ENCODE assay signal across 2 cellular contexts in the genomic region with DNA sequence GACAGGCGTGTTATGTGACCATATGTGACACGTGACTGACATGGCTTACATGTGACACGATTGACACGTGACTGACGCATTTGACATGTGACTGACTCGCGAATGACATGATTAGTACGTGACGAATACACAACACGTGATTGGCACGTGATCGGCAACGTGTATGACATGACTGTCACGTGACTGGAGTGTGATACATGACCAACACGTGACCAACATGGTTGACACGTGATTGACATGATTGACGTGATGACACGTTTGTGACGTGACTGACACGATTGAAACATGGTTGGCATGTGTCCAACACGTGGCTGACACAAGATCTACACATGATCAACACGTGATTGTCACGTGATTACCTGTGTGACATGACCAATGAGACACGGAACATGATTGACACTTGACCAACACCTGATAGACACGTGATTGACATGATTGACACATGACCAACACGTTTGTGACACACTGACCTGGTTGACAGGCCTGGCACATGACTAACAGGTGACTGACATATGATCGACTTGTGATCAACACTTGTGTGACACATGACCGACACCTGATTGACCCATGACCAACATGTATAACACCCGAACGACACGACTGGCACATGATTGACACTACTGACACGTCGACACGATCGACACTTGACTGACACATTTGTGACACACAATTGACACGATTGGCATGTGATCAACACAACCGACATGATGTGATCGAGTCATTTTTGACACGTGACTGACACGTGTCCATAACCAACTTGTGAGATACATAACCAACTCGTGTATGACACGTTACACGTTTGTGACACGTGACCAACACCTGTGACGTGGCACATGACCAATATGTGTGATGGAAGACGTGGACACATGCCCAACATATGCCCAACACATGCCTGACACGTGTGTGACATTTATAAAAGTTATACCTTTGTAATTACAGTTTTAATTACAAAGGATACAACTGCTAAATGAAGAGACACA.
A peak's percentile ranks its signal among the peaks of the same experiment; 100 is the strongest.
TF ChIP-seq lines count a peak whose summit lies in the region.

No MANE protein-coding gene starts in this region.

TF ChIP-seq in IMR-90, 13 proteins besides CTCF, POLR2A, EP300 and RAD21:
- TF ChIP-seq RCOR1 (IDR thresholded peaks at IDR 0.05; ENCODE audit: insufficient replicate concordance, low read length) (no peak), MAFK (IDR thresholded peaks at IDR 0.05; ENCODE audit: low read depth, low read length) (no peak), SMC3 (IDR thresholded peaks at IDR 0.05; ENCODE audit: low read depth, low read length) (no peak), RFX5 (IDR thresholded peaks at IDR 0.05; ENCODE audit: low read depth, low read length) (no peak), CEBPB (IDR thresholded peaks at IDR 0.05; ENCODE audit: low read depth, low read length) (no peak), MAZ (IDR thresholded peaks at IDR 0.05; ENCODE audit: borderline replicate concordance, low read depth, low read length) (no peak), MXI1 (IDR thresholded peaks at IDR 0.05; ENCODE audit: borderline replicate concordance, low read depth, low read length) (no peak), FOS (IDR thresholded peaks at IDR 0.05; ENCODE audit: low read depth, low read length) (no peak), CHD1 (IDR thresholded peaks at IDR 0.05; ENCODE audit: low read depth, low read length) (no peak), NFE2L2 (IDR thresholded peaks at IDR 0.05; ENCODE audit: low read depth, low read length) (no peak), BHLHE40 (IDR thresholded peaks at IDR 0.05; ENCODE audit: low read depth, low read length) (no peak)
- TF ChIP-seq, protein P1, sequence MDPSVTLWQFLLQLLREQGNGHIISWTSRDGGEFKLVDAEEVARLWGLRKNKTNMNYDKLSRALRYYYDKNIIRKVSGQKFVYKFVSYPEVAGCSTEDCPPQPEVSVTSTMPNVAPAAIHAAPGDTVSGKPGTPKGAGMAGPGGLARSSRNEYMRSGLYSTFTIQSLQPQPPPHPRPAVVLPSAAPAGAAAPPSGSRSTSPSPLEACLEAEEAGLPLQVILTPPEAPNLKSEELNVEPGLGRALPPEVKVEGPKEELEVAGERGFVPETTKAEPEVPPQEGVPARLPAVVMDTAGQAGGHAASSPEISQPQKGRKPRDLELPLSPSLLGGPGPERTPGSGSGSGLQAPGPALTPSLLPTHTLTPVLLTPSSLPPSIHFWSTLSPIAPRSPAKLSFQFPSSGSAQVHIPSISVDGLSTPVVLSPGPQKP (IDR thresholded peaks at IDR 0.05; ENCODE audit: borderline replicate concordance, low read depth, low read length) = no peak
- TF ChIP-seq, protein P2, sequence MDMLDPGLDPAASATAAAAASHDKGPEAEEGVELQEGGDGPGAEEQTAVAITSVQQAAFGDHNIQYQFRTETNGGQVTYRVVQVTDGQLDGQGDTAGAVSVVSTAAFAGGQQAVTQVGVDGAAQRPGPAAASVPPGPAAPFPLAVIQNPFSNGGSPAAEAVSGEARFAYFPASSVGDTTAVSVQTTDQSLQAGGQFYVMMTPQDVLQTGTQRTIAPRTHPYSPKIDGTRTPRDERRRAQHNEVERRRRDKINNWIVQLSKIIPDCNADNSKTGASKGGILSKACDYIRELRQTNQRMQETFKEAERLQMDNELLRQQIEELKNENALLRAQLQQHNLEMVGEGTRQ (IDR thresholded peaks at IDR 0.05; ENCODE audit: low read depth, low read length) = no peak

TF ChIP-seq in H1, 55 proteins besides CTCF, POLR2A, EP300 and RAD21:
- TF ChIP-seq POLR2AphosphoS5 (IDR thresholded peaks at IDR 0.05; ENCODE audit: low read depth, low read length) (peak; percentile 29; the same call in 1 of the 2 replicates), CBX8 (IDR thresholded peaks at IDR 0.05; ENCODE audit: borderline replicate concordance, low read depth, low read length) (no peak)
